In the genomic region with DNA sequence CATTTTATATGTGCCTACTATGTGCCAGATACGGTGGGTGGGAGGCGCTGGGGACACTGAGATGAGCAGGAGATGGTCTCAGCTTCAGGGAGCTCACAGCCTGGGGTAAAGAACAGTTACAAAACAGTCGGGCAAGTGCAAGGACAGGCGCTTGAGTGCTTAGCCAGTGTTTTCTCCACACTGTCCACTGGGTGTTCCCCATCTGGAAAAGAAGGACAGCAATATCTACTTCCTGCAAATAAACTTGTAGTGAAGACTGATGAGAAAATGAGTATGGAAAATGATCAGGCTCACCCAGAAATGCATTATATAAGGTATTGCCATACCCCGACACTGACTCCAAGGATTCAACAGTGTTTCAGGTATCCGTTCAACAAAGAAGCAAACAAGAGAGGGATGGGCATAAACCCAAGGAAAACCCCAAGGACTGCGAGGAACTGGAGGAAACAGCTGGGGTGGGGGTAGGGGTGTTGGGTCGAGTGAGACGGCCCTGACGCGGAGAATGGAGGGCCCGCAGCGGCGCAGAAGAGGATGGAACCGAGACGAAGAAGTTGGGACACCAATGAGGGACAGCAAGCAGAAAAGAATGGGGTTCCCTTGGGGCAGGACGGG, we compare ENCODE assay signal across 8 cellular contexts. TPM values are rescaled to one million over a fixed set of nuclear protein-coding genes. Genes with fewer than 3 reads are reported as not detected.
A peak's percentile ranks its signal among the peaks of the same experiment; 100 is the strongest.
DNase-seq lines count a peak whose midpoint lies in the region; ATAC-seq and TF ChIP-seq lines count a peak whose summit lies in the region.

No MANE protein-coding gene starts in this region.

- H3K27me3 ChIP-seq in MM.1S (replicated peaks; ENCODE audit: insufficient read depth, low read length) (no peaks in the 10 kb centered on the region), mammary epithelial cell (ENCODE audit: insufficient read depth, low read length) (no peaks in the 10 kb centered on the region)

- H3K4me1 ChIP-seq in MM.1S (ENCODE audit: low read length) (no peaks in the 10 kb centered on the region; the same call in 1 of the 2 replicates), mammary epithelial cell (ENCODE audit: insufficient read depth, low read length) (peaks cover 25% of the 10 kb centered on the region)

- CTCF ChIA-PET in mammary epithelial cell (lab: Charles Lee; ENCODE audit: low non-redundant PET) = no interaction called here

- H3K27ac ChIP-seq in MM.1S (ENCODE audit: low read length) = no peak overlapping the region
- peak overlapping the region; percentile 26 for H3K27ac ChIP-seq in mammary epithelial cell (ENCODE audit: insufficient read depth, low read depth, low read length)

- intact Hi-C loops in mammary epithelial cell (cut with micrococcal nuclease) = no loop called here

- no TSS peak for BruUV-seq in mammary epithelial cell (replicated peaks; lab: Mats Ljungman, UMichigan)

- H2AFZ ChIP-seq in MM.1S (ENCODE audit: low read length) = peak overlapping the region; percentile 89
- peak overlapping the region; percentile 81 for H2AFZ ChIP-seq in mammary epithelial cell (ENCODE audit: low read depth, low read length)

- no peaks in the 10 kb centered on the region for H3K9me3 ChIP-seq in MM.1S (replicated peaks; ENCODE audit: insufficient read depth, low read length)
- H3K9me3 ChIP-seq in mammary epithelial cell (replicated peaks; ENCODE audit: insufficient read depth, low read length) = no peaks in the 10 kb centered on the region

- H4K20me1 ChIP-seq in MM.1S (ENCODE audit: insufficient read depth, low read length) = no peaks in the 10 kb centered on the region
- H4K20me1 ChIP-seq in mammary epithelial cell (ENCODE audit: insufficient read depth, low read length) = no peaks in the 10 kb centered on the region

- H3K79me2 ChIP-seq in MM.1S (ENCODE audit: low read length) (peaks cover 23% of the 10 kb centered on the region), mammary epithelial cell (ENCODE audit: insufficient read depth, low read length) (peaks cover 50% of the 10 kb centered on the region)

- TF ChIP-seq CTCF in MM.1S (IDR thresholded peaks at IDR 0.05; ENCODE audit: low read length) (no peak), mammary epithelial cell (conservative IDR thresholded peaks at IDR 0.05 in 1 of 2, IDR thresholded peaks at IDR 0.05 in 1 of 2; ENCODE audit: extremely low read depth in 1 of 2, insufficient read depth in 1 of 2, low read depth in 1 of 2, low read length in 2 of 2) (peak; percentile 6 to 7)

- H3K4me2 ChIP-seq in MM.1S (ENCODE audit: low read depth, low read length) (peak overlapping the region; percentile 31; the same call in 1 of the 2 replicates), mammary epithelial cell (ENCODE audit: insufficient read depth, low read depth, low read length) (peak overlapping the region; percentile 87)

- H3K36me3 ChIP-seq in MM.1S (replicated peaks; ENCODE audit: insufficient read depth, low read length) (no peaks in the 10 kb centered on the region), mammary epithelial cell (ENCODE audit: insufficient read depth, low read length) (no peaks in the 10 kb centered on the region)

- WGBS in mammary epithelial cell (ENCODE audit: low coverage, missing lambda C conversion rate) = 47% methylated on average over 10 of the region's 17 CpGs

- in situ Hi-C loops in mammary epithelial cell (cut with MboI; ENCODE audit: low sequenced_read_pairs in 2 of 2) = loop anchor here in 1 of 2 donors (25.0 kb wide), 1 partner anchor 118 kb away; the partner anchor contains the start of gene IDS

- no peaks in the 10 kb centered on the region for H3K9me2 ChIP-seq in MM.1S (replicated peaks; ENCODE audit: insufficient read depth, low read length)

- peak; percentile 4 for DNase-seq in NCI-H2227 (lab: John Stamatoyannopoulos, UW; ENCODE audit: unreplicated experiment)
- no peak for DNase-seq in NCI-H2227 treated with DMSO at 0.1 percent for 48 hours (lab: John Stamatoyannopoulos, UW)
- DNase-seq in MM.1S = no peak
- DNase-seq in mammary epithelial cell = peak; percentile 18
- peak; percentile 17 for DNase-seq in kidney glomerular epithelial cell (lab: John Stamatoyannopoulos, UW)
- peak; percentile 11 for DNase-seq in stimulated activated naive CD8-positive, alpha-beta T cell treated with anti-CD3 and anti-CD28 coated beads, Interleukin-15, Interleukin-2, amounts not matched to agents 100 U/mL and 50 U/mL, for 24 hours
- no peak for DNase-seq in NCI-H774 (lab: John Stamatoyannopoulos, UW)

- peak overlapping the region; percentile 71 for H3K4me3 ChIP-seq in MM.1S (ENCODE audit: low read length)
- H3K4me3 ChIP-seq in mammary epithelial cell (replicated peaks in 1 of 3; ENCODE audit: insufficient read depth in 1 of 3, low read depth in 2 of 3, low read length in 3 of 3) = peak overlapping the region; percentile 64 to 66 (median 65)

- peak; percentile 3 for ATAC-seq in stimulated activated naive CD8-positive, alpha-beta T cell treated with anti-CD3 and anti-CD28 coated beads, Interleukin-15, Interleukin-2, amounts not matched to agents 100 U/mL and 50 U/mL, for 24 hours
- no peak for ATAC-seq in GM19328 (IDR thresholded peaks at IDR 0.05; ENCODE audit: unreplicated experiment)

- H3K9ac ChIP-seq in MM.1S (ENCODE audit: low read length) (peak overlapping the region; percentile 48; the same call in 1 of the 2 replicates), mammary epithelial cell (ENCODE audit: insufficient read depth, low read length) (peak overlapping the region; percentile 42)

- dilution Hi-C loops in mammary epithelial cell (cut with HindIII; ENCODE audit: low sequenced_read_pairs) = no loop called here

- no peaks in the 10 kb centered on the region; the same call in 1 of the 2 replicates for H3F3A ChIP-seq in MM.1S (ENCODE audit: insufficient read depth, low read length)

RNA-seq across cellular contexts. Expression of gene TMEM185A, which starts 0.8 kb away (rescaled TPM):
- total RNA-seq in mammary epithelial cell = 10 to 100 TPM; 19.6 to 19.7 TPM
- polyA plus RNA-seq in mammary epithelial cell = 16.5 TPM
- 385 TPM for polyA minus RNA-seq in mammary epithelial cell

RNA-seq across cellular contexts. Expression of gene HSFX2, which starts 35.7 kb away (rescaled TPM):
- not detected for total RNA-seq in mammary epithelial cell
- polyA plus RNA-seq in mammary epithelial cell = 0.06 TPM
- not detected for polyA minus RNA-seq in mammary epithelial cell

RNA-seq across cellular contexts. Expression of gene MAGEA9B, which starts 43.5 kb away (rescaled TPM):
- not detected for total RNA-seq in mammary epithelial cell
- not detected for polyA plus RNA-seq in mammary epithelial cell
- not detected for polyA minus RNA-seq in mammary epithelial cell

Comparison
In these comparisons a context has a peak if more than half of its experiments do, and no peak if none do; other contexts are left out.
1. DNase-seq: peak in NCI-H2227 (single experiment), mammary epithelial cell (single experiment), kidney glomerular epithelial cell (single experiment) and stimulated activated naive CD8-positive, alpha-beta T cell treated with anti-CD3 and anti-CD28 coated beads, Interleukin-15, Interleukin-2, amounts not matched to agents 100 U/mL and 50 U/mL, for 24 hours (single experiment); none in NCI-H2227 treated with DMSO at 0.1 percent for 48 hours (single experiment), MM.1S (single experiment) and NCI-H774 (single experiment).